Comparison of ENCODE assay signal across 8 cellular contexts in genomic region chr17:82716383-82717181, GRCh38. TPM values are rescaled to one million over a fixed set of nuclear protein-coding genes. Genes with fewer than 3 reads are reported as not detected.
DNase-seq lines count a peak whose midpoint lies in the region; ATAC-seq and TF ChIP-seq lines count a peak whose summit lies in the region.

Gene FN3KRP (plus strand): TSS chr17:82716706. CDS start chr17:82716756, 50 bp downstream.

- H3K27me3 Mint-ChIP-seq in T-helper 17 cell (no peaks in the 10 kb centered on the region), progenitor cell of endocrine pancreas (peaks cover 13% of the 10 kb centered on the region)

- POLR2A ChIA-PET in GM10248 (lab: Yijun Ruan, JAX), result interaction anchor here (0.6 to 1.5 kb wide), 2 partner anchors 9 to 257 kb away, joined by 3 to 7 read pairs; no protein-coding TSS in a partner anchor

- peaks cover 14% of the 10 kb centered on the region for H3K4me1 Mint-ChIP-seq in T-helper 17 cell
- H3K4me1 Mint-ChIP-seq in progenitor cell of endocrine pancreas (ENCODE audit: low read depth), result peaks cover 11% of the 10 kb centered on the region

- H3K9me3 Mint-ChIP-seq in progenitor cell of endocrine pancreas (ENCODE audit: low read depth), result no peaks in the 10 kb centered on the region

- no peak for TF ChIP-seq CTCF in GM10248 (IDR thresholded peaks at IDR 0.05; ENCODE audit: control extremely low read depth, extremely low read depth, low read depth, missing control alignments)
- no peak for TF ChIP-seq CTCF in progenitor cell of endocrine pancreas (IDR thresholded peaks at IDR 0.05; ENCODE audit: unreplicated experiment)
- TF ChIP-seq CTCF in upper lobe of left lung (IDR thresholded peaks at IDR 0.05), result no peak

- H3K4me3 Mint-ChIP-seq in T-helper 17 cell (peak within 1 kb of the TSS; percentile 95), progenitor cell of endocrine pancreas (ENCODE audit: low read depth) (peak within 1 kb of the TSS; percentile 94)

- H3K9me3 ChIP-seq in T-helper 17 cell (ENCODE audit: control insufficient read depth, low read length, poor library complexity, severe bottlenecking) (no peaks in the 10 kb centered on the region), upper lobe of left lung (no peaks in the 10 kb centered on the region)

- TF ChIP-seq EP300 in upper lobe of left lung (IDR thresholded peaks at IDR 0.05), result no peak

- H3K4me3 ChIP-seq in upper lobe of left lung, result peak within 1 kb of the TSS; percentile 87 to 97 (median 96)

- H3K36me3 ChIP-seq in upper lobe of left lung, result peaks cover 0 to 29% (median 17%) of the 10 kb centered on the region in 4 donors

- ATAC-seq in HG02798 (IDR thresholded peaks at IDR 0.05; ENCODE audit: poor library complexity, unreplicated experiment) (peak; percentile 77), T-helper 17 cell (peak; percentile 96), left cardiac atrium (peak; percentile 96 to 98), upper lobe of left lung (ENCODE audit: low FRiP score in 2 of 2) (peak; percentile 95 to 97)

- H3K27ac ChIP-seq in upper lobe of left lung, result peak within 1 kb of the TSS; percentile 5 to 76 (median 66)

- peaks cover 5% of the 10 kb centered on the region for H3K36me3 Mint-ChIP-seq in T-helper 17 cell (ENCODE audit: low read depth)
- H3K36me3 Mint-ChIP-seq in progenitor cell of endocrine pancreas (ENCODE audit: insufficient read depth), result peaks cover 2% of the 10 kb centered on the region

- TF ChIP-seq POLR2A in upper lobe of left lung (IDR thresholded peaks at IDR 0.05), result peak in 2 of 4 donors; percentile 38 to 65

- intact Hi-C loops in left cardiac atrium (cut with DNase I), result no loop called here

- H3K27ac Mint-ChIP-seq in T-helper 17 cell (peak within 1 kb of the TSS; percentile 91), progenitor cell of endocrine pancreas (peak within 1 kb of the TSS; percentile 95)

- DNase-seq in GM10248 (ENCODE audit: extremely low spot score) (peak; percentile 100), NCI-H1694 treated with DMSO at 0.1 percent for 48 hours (lab: John Stamatoyannopoulos, UW) (peak; percentile 89), T-helper 17 cell (peak; percentile 82 to 91 (median 84)), amniotic stem cell (lab: John Stamatoyannopoulos, UW) (peak; percentile 76), left cardiac atrium (peak; percentile 97), progenitor cell of endocrine pancreas (ENCODE audit: low spot score, unreplicated experiment) (peak; percentile 82), upper lobe of left lung (peak; percentile 94 to 98)

- H3K27me3 ChIP-seq in upper lobe of left lung, result no peaks in the 10 kb centered on the region

- WGBS in upper lobe of left lung, 2 donors, result 0 to 1% methylated on average over 24 to 47 of the region's 86 CpGs

- CTCF ChIA-PET in GM10248 (lab: Yijun Ruan, JAX), result interaction anchor here (0.9 to 1.0 kb wide), 3 partner anchors 9 to 55 kb away, joined by 3 read pairs; no protein-coding TSS in a partner anchor

- peaks cover 12 to 22% (median 17%) of the 10 kb centered on the region in 4 donors for H3K4me1 ChIP-seq in upper lobe of left lung

RNA-seq across cellular contexts. Expression of gene FN3KRP, which starts in this region (rescaled TPM):
- 10 to 100 TPM; 24.5 to 31.3 TPM for total RNA-seq in T-helper 17 cell
- total RNA-seq in left cardiac atrium, result 10 to 100 TPM; 12.1 to 14.5 TPM
- 31.8 and 34.2 TPM in 2 replicates for total RNA-seq in progenitor cell of endocrine pancreas
- total RNA-seq in upper lobe of left lung, result 10 to 100 TPM; 14.7 to 94.3 (median 28.8) TPM

Comparison
In these comparisons a context has a peak if more than half of its experiments do, and no peak if none do; other contexts are left out.
1. Peak in every context shown above with its lines: DNase-seq, ATAC-seq, H3K4me3 ChIP-seq and H3K27ac ChIP-seq.